ENCODE assay signal across 9 cellular contexts in genomic region chr9:10268500-10269485, GRCh38.
A peak's percentile ranks its signal among the peaks of the same experiment; 100 is the strongest.
DNase-seq lines count a peak whose midpoint lies in the region; ATAC-seq, FAIRE-seq and TF ChIP-seq lines count a peak whose summit lies in the region.
"Had no signal": no experiment of that assay in that cellular context is flagged by ENCODE, and none has a peak within 500 bp of the region (broad histone marks: within the 10 kb centered on the region; RNA-seq: fewer than 3 reads in every experiment).

No MANE protein-coding gene starts in this region.

- H3K36me3 Mint-ChIP-seq in Calu3 (ENCODE audit: insufficient read depth, unreplicated experiment) (no peaks in the 10 kb centered on the region), H9 (ENCODE audit: insufficient read depth in 1 of 3, low read depth in 3 of 3) (peaks cover 1 to 16% (median 9%) of the 10 kb centered on the region in 3 experiments; a peak in 4 of 7 replicates), memory B cell (no peaks in the 10 kb centered on the region)

- H3K27ac ChIP-seq in H9 (ENCODE audit: insufficient read length, low read depth, low read length): no peak overlapping the region
- H3K27ac ChIP-seq in tibial artery: no peak overlapping the region

- no peak overlapping the region for H3K4me3 ChIP-seq in bronchial epithelial cell (ENCODE audit: low read depth, low read length)
- H3K4me3 ChIP-seq in foreskin fibroblast (ENCODE audit: low read depth in 1 of 2, low read length in 2 of 2): no peak overlapping the region
- H3K4me3 ChIP-seq in tibial artery: no peak overlapping the region

- H3K79me2 ChIP-seq in H9 (ENCODE audit: insufficient read depth, low read length): no peaks in the 10 kb centered on the region

- H3K4me1 ChIP-seq in H9 (ENCODE audit: insufficient read depth, low read length) (no peaks in the 10 kb centered on the region), tibial artery (peaks cover 0 to 15% (median 0%) of the 10 kb centered on the region in 4 donors)

- H4K5ac ChIP-seq in H9 (ENCODE audit: insufficient read length, low read depth, low read length): no peak overlapping the region

- no peak overlapping the region for H3K4ac ChIP-seq in H9 (ENCODE audit: low read depth, low read length)

- H2AFZ ChIP-seq in H9 (ENCODE audit: low read length): no peak overlapping the region

- no peaks in the 10 kb centered on the region for H4K20me1 ChIP-seq in H9 (ENCODE audit: control insufficient read depth, insufficient read depth, insufficient read length)

- no peak overlapping the region for H3K27ac Mint-ChIP-seq in Calu3 (ENCODE audit: unreplicated experiment)
- no peak overlapping the region for H3K27ac Mint-ChIP-seq in H9
- no peak overlapping the region for H3K27ac Mint-ChIP-seq in memory B cell
- H3K27ac Mint-ChIP-seq: dendritic cell treated with granulocyte-macrophage colony-stimulating factor and Interleukin-4, amounts not matched to agents 40 ng/mL and 50 ng/mL, for 4 days had no signal

- no peaks in the 10 kb centered on the region for H3K23me2 ChIP-seq in H9 (ENCODE audit: insufficient read length, low read depth, low read length, poor library complexity, severe bottlenecking)

- no peak overlapping the region for H2BK12ac ChIP-seq in H9 (ENCODE audit: insufficient read length, low read depth, low read length)

- H2BK20ac ChIP-seq in H9 (ENCODE audit: low read depth, low read length, poor library complexity, severe bottlenecking): no peak overlapping the region

- no peak overlapping the region for H4K91ac ChIP-seq in H9 (ENCODE audit: insufficient read length, low read depth, low read length)

- H3K4me3 Mint-ChIP-seq in Calu3 (ENCODE audit: low read depth, unreplicated experiment) (no peak overlapping the region), H9 (no peak overlapping the region), memory B cell (no peak overlapping the region)
- H3K4me3 Mint-ChIP-seq: dendritic cell treated with granulocyte-macrophage colony-stimulating factor and Interleukin-4, amounts not matched to agents 40 ng/mL and 50 ng/mL, for 4 days had no signal

- no peak for FAIRE-seq in bronchial epithelial cell (lab: Jason Lieb, UNC)

- no peak overlapping the region for H2BK120ac ChIP-seq in H9 (ENCODE audit: low read depth, low read length, poor library complexity, severe bottlenecking)

- CTCF ChIA-PET in Calu3 (lab: Charles Lee): interaction anchor here (1.0 kb wide), 2 partner anchors 17 to 209 kb away, joined by 3 to 10 read pairs; no protein-coding TSS in a partner anchor

- H3K4me2 ChIP-seq in H9 (ENCODE audit: insufficient read depth, insufficient read length, low read length): no peak overlapping the region

- no peak overlapping the region for H2AK5ac ChIP-seq in H9 (ENCODE audit: insufficient read length, low read length)

- H3K9me3 Mint-ChIP-seq in Calu3 (ENCODE audit: low read depth, unreplicated experiment) (no peaks in the 10 kb centered on the region), H9 (peaks cover 13 to 16% of the 10 kb centered on the region in 2 experiments; a peak in 4 of 5 replicates), memory B cell (no peaks in the 10 kb centered on the region)
- H3K9me3 Mint-ChIP-seq: dendritic cell treated with granulocyte-macrophage colony-stimulating factor and Interleukin-4, amounts not matched to agents 40 ng/mL and 50 ng/mL, for 4 days had no signal

- ATAC-seq in memory B cell (ENCODE audit: low read depth) (peak; percentile 37), HG03342 (IDR thresholded peaks at IDR 0.05; ENCODE audit: unreplicated experiment) (no peak)

- H3K27me3 Mint-ChIP-seq in Calu3 (ENCODE audit: unreplicated experiment): no peaks in the 10 kb centered on the region
- H3K27me3 Mint-ChIP-seq in H9 (ENCODE audit: low read depth): no peaks in the 10 kb centered on the region
- H3K27me3 Mint-ChIP-seq in memory B cell: no peaks in the 10 kb centered on the region
- H3K27me3 Mint-ChIP-seq: dendritic cell treated with granulocyte-macrophage colony-stimulating factor and Interleukin-4, amounts not matched to agents 40 ng/mL and 50 ng/mL, for 4 days had no signal

- H3K18ac ChIP-seq in H9 (ENCODE audit: insufficient read length, low read depth, low read length): no peak overlapping the region

- H3K14ac ChIP-seq in H9 (ENCODE audit: insufficient read depth, low read length): no peak overlapping the region

- no peak overlapping the region for H3K9ac ChIP-seq in H9 (ENCODE audit: extremely low read depth, insufficient read length, low read length)

- H4K8ac ChIP-seq in H9 (replicated peaks; ENCODE audit: insufficient read length, low read depth, low read length): no peak overlapping the region

- no peak overlapping the region for H2BK5ac ChIP-seq in H9 (ENCODE audit: insufficient read length, low read length)

- H3T11ph ChIP-seq in H9 (ENCODE audit: low read length): no peak overlapping the region

- H2BK15ac ChIP-seq in H9 (ENCODE audit: low read depth, low read length): no peak overlapping the region

- TF ChIP-seq CTCF in Calu3 (IDR thresholded peaks at IDR 0.05; ENCODE audit: unreplicated experiment) (no peak), H9 (conservative IDR thresholded peaks at IDR 0.05) (peak; percentile 78), bronchial epithelial cell (IDR thresholded peaks at IDR 0.05; ENCODE audit: insufficient read depth, low read length, severe bottlenecking) (peak; percentile 77), foreskin fibroblast (IDR thresholded peaks at IDR 0.05; ENCODE audit: low read depth, low read length) (no peak), tibial artery (IDR thresholded peaks at IDR 0.05) (no peak)

- H3K56ac ChIP-seq in H9 (ENCODE audit: insufficient read length, low read depth, low read length): no peak overlapping the region

- H3K36me3 ChIP-seq in bronchial epithelial cell (ENCODE audit: control insufficient read depth, insufficient read depth, low read length) (no peaks in the 10 kb centered on the region), tibial artery (no peaks in the 10 kb centered on the region)

- H3K4me1 Mint-ChIP-seq in Calu3 (ENCODE audit: low read depth, unreplicated experiment) (no peaks in the 10 kb centered on the region), H9 (peaks cover 2 to 3% of the 10 kb centered on the region in 2 experiments; a peak in 1 of 4 replicates), memory B cell (no peaks in the 10 kb centered on the region)

- intact Hi-C loops in Calu3 (cut with micrococcal nuclease; ENCODE audit: unreplicated experiment) (loop anchor here (2.0 to 5.0 kb wide), 2 partner anchors 208 to 221 kb away; no protein-coding TSS in a partner anchor), tibial artery (cut with DNase I; ENCODE audit: low total_unique reads) (no loop called here)

- H3K9me3 ChIP-seq in H9 (ENCODE audit: control insufficient read depth, low read depth, low read length): no peaks in the 10 kb centered on the region
- no peaks in the 10 kb centered on the region for H3K9me3 ChIP-seq in tibial artery

- BruUV-seq in Calu3 (replicated peaks; lab: Mats Ljungman, UMichigan): no TSS peak

- no CpG with 5 or more reads among the region's 8 CpGs for WGBS in H9 (ENCODE audit: extremely low coverage, insufficient read length, low lambda C conversion rate)

- H3K27me3 ChIP-seq in H9 (ENCODE audit: insufficient read depth, low read length) (no peaks in the 10 kb centered on the region), bronchial epithelial cell (ENCODE audit: control insufficient read depth, insufficient read depth, low read length) (no peaks in the 10 kb centered on the region), tibial artery (no peaks in the 10 kb centered on the region)

- no peak overlapping the region for H3K23ac ChIP-seq in H9 (ENCODE audit: insufficient read length, low read depth, low read length)

- DNase-seq in Calu3: peak; percentile 28
- DNase-seq in H9: peak; percentile 68
- peak; percentile 78 for DNase-seq in NCI-H2081 (lab: John Stamatoyannopoulos, UW)
- peak; percentile 79 for DNase-seq in bronchial epithelial cell (ENCODE audit: low read depth)
- peak in 1 of 2 donors; percentile 4 for DNase-seq in memory B cell (ENCODE audit: low spot score in 2 of 2)
- no peak for DNase-seq in foreskin fibroblast
- DNase-seq in tibial artery: no peak

- no peaks in the 10 kb centered on the region for H3K79me1 ChIP-seq in H9 (ENCODE audit: insufficient read depth, low read depth, low read length, poor library complexity, severe bottlenecking)

Comparison
In these comparisons a context has a peak if more than half of its experiments do, and no peak if none do; other contexts are left out.
1. DNase-seq: peak in Calu3 (single experiment), H9 (single experiment), NCI-H2081 (2 of 2) and bronchial epithelial cell (single experiment); none in foreskin fibroblast (0 of 2) and tibial artery (0 of 2).
2. CTCF ChIP-seq: peak in H9 (single experiment) and bronchial epithelial cell (single experiment); none in Calu3 (single experiment), foreskin fibroblast (single experiment) and tibial artery (0 of 2).